1 cellular context compared by ENCODE assay signal in genomic region chr13:113150545-113151365, GRCh38.
TF ChIP-seq lines count a peak whose summit lies in the region.

No MANE protein-coding gene starts in this region.

TF ChIP-seq in HepG2, 621 proteins besides CTCF, POLR2A, EP300 and RAD21 (continued from another document):
- TF ChIP-seq TFDP1 (CRISPR knock-in tag; IDR thresholded peaks at IDR 0.05; ENCODE audit: borderline replicate concordance) (peak; percentile 28; the same call in 1 of the 2 replicates), NFIC (IDR thresholded peaks at IDR 0.05; ENCODE audit: low read length) (no peak), SALL2 (CRISPR knock-in tag; IDR thresholded peaks at IDR 0.05) (no peak), ISX (CRISPR knock-in tag; conservative IDR thresholded peaks at IDR 0.05) (no peak), TAF15 (IDR thresholded peaks at IDR 0.05; ENCODE audit: low read depth, low read length, poor library complexity, severe bottlenecking) (no peak), ZNF337 (CRISPR knock-in tag; IDR thresholded peaks at IDR 0.05; ENCODE audit: borderline replicate concordance, low read depth) (no peak), ZNF335 (CRISPR knock-in tag; IDR thresholded peaks at IDR 0.05) (no peak), SNAPC4 (CRISPR knock-in tag; IDR thresholded peaks at IDR 0.05) (peak; percentile 16; the same call in 1 of the 2 replicates), HCFC1 (IDR thresholded peaks at IDR 0.05; ENCODE audit: low read depth, low read length) (no peak), THAP11 (CRISPR knock-in tag; IDR thresholded peaks at IDR 0.05) (no peak), LCORL (IDR thresholded peaks at IDR 0.05) (no peak), LCORL (CRISPR knock-in tag; IDR thresholded peaks at IDR 0.05) (no peak), MBNL3 (CRISPR knock-in tag; conservative IDR thresholded peaks at IDR 0.05) (no peak), ZNF362 (CRISPR knock-in tag; IDR thresholded peaks at IDR 0.05; ENCODE audit: borderline replicate concordance) (0 out of 2 replicates have a peak, but pooled peaks have one; percentile 5), FUBP1 (CRISPR knock-in tag; IDR thresholded peaks at IDR 0.05; ENCODE audit: borderline replicate concordance) (no peak), SAP130 (CRISPR knock-in tag; IDR thresholded peaks at IDR 0.05; ENCODE audit: low read depth) (peak; percentile 4), ZNF431 (CRISPR knock-in tag; IDR thresholded peaks at IDR 0.05; ENCODE audit: borderline replicate concordance, low read depth) (no peak), ZNF878 (CRISPR knock-in tag; IDR thresholded peaks at IDR 0.05) (no peak), ZNF10 (CRISPR knock-in tag; IDR thresholded peaks at IDR 0.05; ENCODE audit: borderline replicate concordance, low read depth) (no peak), HIVEP1 (CRISPR knock-in tag; IDR thresholded peaks at IDR 0.05) (no peak), KLF12 (CRISPR knock-in tag; IDR thresholded peaks at IDR 0.05; ENCODE audit: borderline replicate concordance) (no peak), NR0B2 (CRISPR knock-in tag; IDR thresholded peaks at IDR 0.05) (no peak), ZFY (CRISPR knock-in tag; IDR thresholded peaks at IDR 0.05) (peak; percentile 78), ATAD3A (CRISPR knock-in tag; IDR thresholded peaks at IDR 0.05) (no peak), AKAP8 (CRISPR knock-in tag; IDR thresholded peaks at IDR 0.05) (no peak), ZNF33B (CRISPR knock-in tag; IDR thresholded peaks at IDR 0.05) (no peak), HNRNPH1 (optimal IDR thresholded peaks at IDR 0.05; ENCODE audit: low read depth, low read length) (no peak), THRA (CRISPR knock-in tag; IDR thresholded peaks at IDR 0.05; ENCODE audit: borderline replicate concordance) (no peak), ZNF251 (CRISPR knock-in tag; IDR thresholded peaks at IDR 0.05) (no peak), ATF2 (CRISPR knock-in tag; IDR thresholded peaks at IDR 0.05) (no peak), FOXO4 (CRISPR knock-in tag; conservative IDR thresholded peaks at IDR 0.05) (0 out of 2 replicates have a peak, but pooled peaks have one; percentile 22), KDM2A (CRISPR knock-in tag; IDR thresholded peaks at IDR 0.05; ENCODE audit: borderline replicate concordance, low read depth) (no peak), ZNF331 (CRISPR knock-in tag; IDR thresholded peaks at IDR 0.05) (peak; percentile 3; the same call in 1 of the 2 replicates), SSRP1 (CRISPR knock-in tag; IDR thresholded peaks at IDR 0.05) (no peak)
